2 cellular contexts compared by ENCODE assay signal in genomic region chr5:31383734-31384133, GRCh38.
TF ChIP-seq lines count a peak whose summit lies in the region.

No MANE protein-coding gene starts in this region.

TF ChIP-seq in SK-N-SH, 30 proteins besides CTCF, POLR2A, EP300 and RAD21 (continued from another document):
- TF ChIP-seq, protein P1, sequence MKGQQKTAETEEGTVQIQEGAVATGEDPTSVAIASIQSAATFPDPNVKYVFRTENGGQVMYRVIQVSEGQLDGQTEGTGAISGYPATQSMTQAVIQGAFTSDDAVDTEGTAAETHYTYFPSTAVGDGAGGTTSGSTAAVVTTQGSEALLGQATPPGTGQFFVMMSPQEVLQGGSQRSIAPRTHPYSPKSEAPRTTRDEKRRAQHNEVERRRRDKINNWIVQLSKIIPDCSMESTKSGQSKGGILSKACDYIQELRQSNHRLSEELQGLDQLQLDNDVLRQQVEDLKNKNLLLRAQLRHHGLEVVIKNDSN (IDR thresholded peaks at IDR 0.05; ENCODE audit: borderline replicate concordance, low read depth): no peak
- TF ChIP-seq SIN3A (IDR thresholded peaks at IDR 0.05; ENCODE audit: borderline replicate concordance, low read depth, low read length) (no peak), RXRA (IDR thresholded peaks at IDR 0.05; ENCODE audit: borderline replicate concordance, low read depth) (no peak), EZH2phosphoT487 (IDR thresholded peaks at IDR 0.05; ENCODE audit: borderline replicate concordance, low read depth) (no peak), GATA2 (CRISPR knock-in tag; IDR thresholded peaks at IDR 0.05) (peak; percentile 36; the same call in 1 of the 2 replicates), FOXM1 (IDR thresholded peaks at IDR 0.05; ENCODE audit: low read depth) (no peak), IRF3 (IDR thresholded peaks at IDR 0.05; ENCODE audit: low read depth, low read length) (no peak), ZBTB33 (IDR thresholded peaks at IDR 0.05; ENCODE audit: borderline replicate concordance, low read depth) (no peak), SMC3 (IDR thresholded peaks at IDR 0.05; ENCODE audit: low read depth, low read length) (no peak), TCF12 (IDR thresholded peaks at IDR 0.05) (0 out of 2 replicates have a peak, but pooled peaks have one; percentile 13), YY1 (IDR thresholded peaks at IDR 0.05; ENCODE audit: low read depth) (no peak), GABPA (IDR thresholded peaks at IDR 0.05; ENCODE audit: low read depth) (no peak), CHD2 (IDR thresholded peaks at IDR 0.05; ENCODE audit: low read length, partially characterized antibody) (no peak), POLR2AphosphoS5 (IDR thresholded peaks at IDR 0.05; ENCODE audit: low read depth, low read length) (no peak), JUND (IDR thresholded peaks at IDR 0.05) (0 out of 2 replicates have a peak, but pooled peaks have one; percentile 32), RFX5 (IDR thresholded peaks at IDR 0.05; ENCODE audit: low read length) (no peak)
- TF ChIP-seq, protein P2, sequence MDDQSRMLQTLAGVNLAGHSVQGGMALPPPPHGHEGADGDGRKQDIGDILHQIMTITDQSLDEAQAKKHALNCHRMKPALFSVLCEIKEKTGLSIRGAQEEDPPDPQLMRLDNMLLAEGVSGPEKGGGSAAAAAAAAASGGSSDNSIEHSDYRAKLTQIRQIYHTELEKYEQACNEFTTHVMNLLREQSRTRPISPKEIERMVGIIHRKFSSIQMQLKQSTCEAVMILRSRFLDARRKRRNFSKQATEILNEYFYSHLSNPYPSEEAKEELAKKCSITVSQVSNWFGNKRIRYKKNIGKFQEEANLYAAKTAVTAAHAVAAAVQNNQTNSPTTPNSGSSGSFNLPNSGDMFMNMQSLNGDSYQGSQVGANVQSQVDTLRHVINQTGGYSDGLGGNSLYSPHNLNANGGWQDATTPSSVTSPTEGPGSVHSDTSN (IDR thresholded peaks at IDR 0.05): no peak

TF ChIP-seq in HEK293T, 16 proteins besides CTCF, POLR2A, EP300 and RAD21 (continued from another document):
- TF ChIP-seq NFRKB (IDR thresholded peaks at IDR 0.05) (no peak), FOXK2 (IDR thresholded peaks at IDR 0.05) (no peak), ARNT (IDR thresholded peaks at IDR 0.05) (no peak), ELF4 (IDR thresholded peaks at IDR 0.05) (no peak), CTBP1 (IDR thresholded peaks at IDR 0.05; ENCODE audit: borderline replicate concordance) (no peak)
